ENCODE assay signal across 1 cellular context in genomic region chr11:117884994-117885393, GRCh38.
TF ChIP-seq lines count a peak whose summit lies in the region.

No MANE protein-coding gene starts in this region.

TF ChIP-seq in H1, 55 proteins besides CTCF, POLR2A, EP300 and RAD21:
- TF ChIP-seq RNF2 (IDR thresholded peaks at IDR 0.05; ENCODE audit: borderline replicate concordance, low read depth, low read length, missing control alignments, poor library complexity, severe bottlenecking) (no peak), SRF (IDR thresholded peaks at IDR 0.05; ENCODE audit: low read depth, low read length) (no peak), CREB1 (IDR thresholded peaks at IDR 0.05) (no peak), KDM1A (IDR thresholded peaks at IDR 0.05; ENCODE audit: borderline replicate concordance, low read length) (no peak)
